Comparison of ENCODE assay signal across 8 cellular contexts in the genomic region with DNA sequence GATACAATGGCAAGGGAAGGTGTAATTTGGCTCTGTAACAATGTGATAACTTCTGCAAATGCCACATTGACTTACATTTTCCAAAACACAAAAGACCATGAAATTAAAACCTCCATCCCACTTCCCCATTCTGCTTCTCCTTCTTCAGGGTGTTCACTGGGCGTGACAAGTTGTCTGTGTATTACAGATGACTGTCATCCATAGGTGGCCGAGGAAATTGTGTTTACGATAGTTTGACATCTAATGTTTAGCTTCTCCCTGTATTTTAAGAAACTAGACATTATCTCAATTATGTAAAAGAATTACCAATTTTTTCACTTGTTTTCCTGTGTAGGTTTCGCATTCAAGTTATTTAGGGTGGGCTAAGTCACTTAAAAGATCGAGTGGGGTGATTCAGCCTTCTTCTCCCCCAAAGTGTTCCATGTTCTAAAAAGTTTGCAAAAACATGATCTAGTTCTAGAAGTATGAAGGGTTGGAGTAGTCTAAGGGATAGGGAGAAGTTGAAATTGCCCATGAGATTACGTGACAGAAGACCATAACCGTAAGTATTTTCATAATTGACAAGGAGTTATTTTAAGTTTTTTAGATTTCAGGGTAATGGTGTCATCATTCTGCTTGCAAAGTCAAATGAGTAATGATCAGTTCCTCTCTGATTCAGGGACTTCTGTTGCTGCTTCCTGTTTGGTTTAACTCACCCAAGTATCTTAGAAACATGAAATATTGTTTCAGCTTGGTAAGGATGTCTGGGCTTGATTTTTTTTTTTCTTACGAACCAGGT. TPM values are rescaled to one million over a fixed set of nuclear protein-coding genes. Genes with fewer than 3 reads are reported as not detected.
DNase-seq lines count a peak whose midpoint lies in the region; ATAC-seq and TF ChIP-seq lines count a peak whose summit lies in the region.

No MANE protein-coding gene starts in this region.

- intact Hi-C loops in heart right ventricle (cut with DNase I): no loop called here
- intact Hi-C loops in Right ventricle myocardium inferior (cut with DNase I): no loop called here

- H3K14ac ChIP-seq in H9 (ENCODE audit: insufficient read depth, low read length): no peak overlapping the region

- no peaks in the 10 kb centered on the region for H3K9me3 ChIP-seq in heart right ventricle
- no peaks in the 10 kb centered on the region for H3K9me3 ChIP-seq in upper lobe of left lung
- H3K9me3 ChIP-seq in H9 (ENCODE audit: control insufficient read depth, low read depth, low read length): no peaks in the 10 kb centered on the region

- no peak overlapping the region for H2AFZ ChIP-seq in H9 (ENCODE audit: low read length)

- 66 to 73% methylated on average over 8 of the region's 8 CpGs for WGBS in heart right ventricle, 2 donors
- WGBS in upper lobe of left lung, 2 donors: 45 to 46% methylated on average over 8 of the region's 8 CpGs
- no CpG with 5 or more reads among the region's 8 CpGs for WGBS in H9 (ENCODE audit: extremely low coverage, insufficient read length, low lambda C conversion rate)

- H3K23me2 ChIP-seq in H9 (ENCODE audit: insufficient read length, low read depth, low read length, poor library complexity, severe bottlenecking): no peaks in the 10 kb centered on the region

- no peaks in the 10 kb centered on the region for H3K79me1 ChIP-seq in H9 (ENCODE audit: insufficient read depth, low read depth, low read length, poor library complexity, severe bottlenecking)

- no peak overlapping the region for H3K4me3 Mint-ChIP-seq in H9

- H4K5ac ChIP-seq in H9 (ENCODE audit: insufficient read length, low read depth, low read length): no peak overlapping the region

- no peaks in the 10 kb centered on the region for H4K20me1 ChIP-seq in H9 (ENCODE audit: control insufficient read depth, insufficient read depth, insufficient read length)

- no peak for TF ChIP-seq CTCF in heart right ventricle (IDR thresholded peaks at IDR 0.05)
- no peak for TF ChIP-seq CTCF in fibroblast of mammary gland (conservative IDR thresholded peaks at IDR 0.05; ENCODE audit: control insufficient read depth, insufficient read depth, low read depth, low read length)
- TF ChIP-seq CTCF in upper lobe of left lung (IDR thresholded peaks at IDR 0.05): no peak
- TF ChIP-seq CTCF in H9 (conservative IDR thresholded peaks at IDR 0.05): no peak

- H3K4me1 ChIP-seq in heart right ventricle (peaks cover 0 to 31% (median 0%) of the 10 kb centered on the region in 9 donors), upper lobe of left lung (no peaks in the 10 kb centered on the region), H9 (ENCODE audit: insufficient read depth, low read length) (no peaks in the 10 kb centered on the region)

- H3K79me2 ChIP-seq in H9 (ENCODE audit: insufficient read depth, low read length): no peaks in the 10 kb centered on the region

- no peak overlapping the region for H3K27ac Mint-ChIP-seq in H9

- TF ChIP-seq EP300 in upper lobe of left lung (IDR thresholded peaks at IDR 0.05): no peak

- peak in 6 of 8 donors; percentile 49 to 71 (median 61) for ATAC-seq in heart right ventricle
- no peak for ATAC-seq in Right ventricle myocardium inferior
- ATAC-seq in HG02981 (IDR thresholded peaks at IDR 0.05; ENCODE audit: unreplicated experiment): peak; percentile 68
- peak; percentile 78 to 87 for ATAC-seq in upper lobe of left lung (ENCODE audit: low FRiP score in 2 of 2)

- H3K4me2 ChIP-seq in H9 (ENCODE audit: insufficient read depth, insufficient read length, low read length): no peak overlapping the region

- H3K4me3 ChIP-seq in heart right ventricle: no peak overlapping the region
- no peak overlapping the region for H3K4me3 ChIP-seq in fibroblast of mammary gland (ENCODE audit: control insufficient read depth, low read depth, low read length)
- H3K4me3 ChIP-seq in upper lobe of left lung: no peak overlapping the region

- H2BK120ac ChIP-seq in H9 (ENCODE audit: low read depth, low read length, poor library complexity, severe bottlenecking): no peak overlapping the region

- peak overlapping the region in 4 of 10 donors; percentile 16 to 87 (median 52) for H3K27ac ChIP-seq in heart right ventricle
- H3K27ac ChIP-seq in upper lobe of left lung: peak overlapping the region; percentile 65 to 82 (median 78)
- no peak overlapping the region for H3K27ac ChIP-seq in H9 (ENCODE audit: insufficient read length, low read depth, low read length)

- DNase-seq in heart right ventricle: no peak
- no peak for DNase-seq in Right ventricle myocardium inferior (ENCODE audit: missing footprints)
- DNase-seq in RKO (ENCODE audit: low spot score): peak; percentile 54
- peak; percentile 69 for DNase-seq in fibroblast of mammary gland (ENCODE audit: low read depth)
- DNase-seq in upper lobe of left lung: peak in 1 of 2 donors; percentile 39
- no peak for DNase-seq in H9
- DNase-seq in retina: no peak

- no peaks in the 10 kb centered on the region for H3K36me3 Mint-ChIP-seq in H9 (ENCODE audit: insufficient read depth in 1 of 3, low read depth in 3 of 3)

- H3K18ac ChIP-seq in H9 (ENCODE audit: insufficient read length, low read depth, low read length): no peak overlapping the region

- H3K9ac ChIP-seq in H9 (ENCODE audit: extremely low read depth, insufficient read length, low read length): no peak overlapping the region

- no peaks in the 10 kb centered on the region for H3K9me3 Mint-ChIP-seq in H9

- no peak overlapping the region for H3K23ac ChIP-seq in H9 (ENCODE audit: insufficient read length, low read depth, low read length)

- H3K4me1 Mint-ChIP-seq in H9: 0 out of 4 replicates have a peak, but pooled peaks cover 0 to 2% of the 10 kb centered on the region in 2 experiments

- no peak overlapping the region for H2BK12ac ChIP-seq in H9 (ENCODE audit: insufficient read length, low read depth, low read length)

- no peak for TF ChIP-seq POLR2A in upper lobe of left lung (IDR thresholded peaks at IDR 0.05)

- H3K27me3 Mint-ChIP-seq in H9 (ENCODE audit: low read depth): no peaks in the 10 kb centered on the region

- no peak overlapping the region for H3T11ph ChIP-seq in H9 (ENCODE audit: low read length)

- no peak overlapping the region for H2BK5ac ChIP-seq in H9 (ENCODE audit: insufficient read length, low read length)

- H3K36me3 ChIP-seq in heart right ventricle (no peaks in the 10 kb centered on the region), upper lobe of left lung (no peaks in the 10 kb centered on the region)

- no peak overlapping the region for H3K56ac ChIP-seq in H9 (ENCODE audit: insufficient read length, low read depth, low read length)

- no peak overlapping the region for H2BK20ac ChIP-seq in H9 (ENCODE audit: low read depth, low read length, poor library complexity, severe bottlenecking)

- no peak overlapping the region for H4K8ac ChIP-seq in H9 (replicated peaks; ENCODE audit: insufficient read length, low read depth, low read length)

- H2BK15ac ChIP-seq in H9 (ENCODE audit: low read depth, low read length): no peak overlapping the region

- no peak overlapping the region for H3K4ac ChIP-seq in H9 (ENCODE audit: low read depth, low read length)

- no peak overlapping the region for H2AK5ac ChIP-seq in H9 (ENCODE audit: insufficient read length, low read length)

- no peak overlapping the region for H4K91ac ChIP-seq in H9 (ENCODE audit: insufficient read length, low read depth, low read length)

- no peaks in the 10 kb centered on the region for H3K27me3 ChIP-seq in heart right ventricle
- H3K27me3 ChIP-seq in upper lobe of left lung: no peaks in the 10 kb centered on the region
- H3K27me3 ChIP-seq in H9 (ENCODE audit: insufficient read depth, low read length): no peaks in the 10 kb centered on the region

RNA-seq across cellular contexts. Expression of a gene that starts 25.2 kb away (rescaled TPM):
- 10 to 100 TPM in 1 of 10 donors, 1 to 10 TPM in 8, under 1 TPM in 1; 0.85 to 13.7 (median 1.7) TPM for total RNA-seq in heart right ventricle
- under 1 TPM; 0.73 to 0.86 TPM for polyA plus RNA-seq in heart right ventricle
- 1.7 TPM for total RNA-seq in Right ventricle myocardium inferior
- 10 to 100 TPM; 23.1 to 47.1 (median 28.5) TPM for total RNA-seq in upper lobe of left lung
- total RNA-seq in H9 (2021): 0.09 and 0.28 TPM in 2 replicates

Comparison
In these comparisons a context has a peak if more than half of its experiments do, and no peak if none do; other contexts are left out.
1. DNase-seq: peak in RKO (single experiment) and fibroblast of mammary gland (single experiment); none in heart right ventricle (0 of 2), Right ventricle myocardium inferior (single experiment), H9 (single experiment) and retina (single experiment).